In the genomic region with DNA sequence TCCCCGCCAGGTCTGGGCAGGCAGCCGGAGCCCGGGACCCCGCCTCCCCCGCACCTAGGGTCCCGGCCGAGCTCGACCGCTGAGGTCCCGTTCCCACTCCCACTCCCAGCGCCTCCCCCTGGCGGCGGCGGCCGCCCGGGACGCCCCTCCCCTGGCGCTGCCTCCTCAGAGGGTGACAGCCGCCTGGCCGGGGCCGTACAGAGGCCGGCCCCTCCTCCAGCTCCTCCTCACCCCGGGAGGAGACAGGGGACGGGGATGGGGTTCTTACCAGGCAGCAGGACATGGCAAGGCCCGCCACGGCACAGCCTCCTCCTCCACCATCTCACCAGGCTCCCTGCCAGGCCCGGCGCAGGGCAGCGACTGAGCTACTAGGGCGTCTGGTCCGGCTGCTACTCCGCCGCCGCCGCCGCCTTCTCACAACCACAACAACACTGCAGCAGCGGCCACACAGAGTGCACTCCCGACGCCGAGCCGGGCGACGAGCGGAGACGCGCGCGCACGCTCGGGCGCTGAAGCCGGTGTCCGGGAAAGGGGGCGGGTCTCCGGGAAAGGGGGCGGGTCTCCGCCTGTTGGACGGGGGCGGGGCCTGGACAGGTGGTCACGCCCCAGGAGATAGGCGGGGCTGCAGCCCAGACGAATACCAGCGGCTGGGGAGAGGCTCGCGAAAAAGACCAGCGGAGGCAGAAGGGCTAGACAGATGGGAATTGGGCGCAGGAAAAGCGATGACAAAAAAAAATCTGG, we compare ENCODE assay signal across 8 cellular contexts.
DNase-seq lines count a peak whose midpoint lies in the region; ATAC-seq, FAIRE-seq and TF ChIP-seq lines count a peak whose summit lies in the region.
"Not testable (repeated sequence)": the region's sequence is repeated elsewhere in the genome, so short reads cannot be mapped to it uniquely, and the experiment has no call there.

No MANE protein-coding gene starts in this region.

- H3K36me3 ChIP-seq in Panc1 (ENCODE audit: control insufficient read depth, insufficient read depth, low read length); GM12878 (ENCODE audit: control insufficient read depth in 2 of 2, insufficient read depth in 2 of 2, low read length in 1 of 2); pancreas: not testable (repeated sequence)

- intact Hi-C loops in Panc1 (cut with micrococcal nuclease; ENCODE audit: unreplicated experiment); GM12878 (cut with micrococcal nuclease; ENCODE audit: unreplicated experiment); right cardiac atrium (cut with DNase I); pancreas (cut with DNase I): not testable (repeated sequence)

- not testable (repeated sequence) for TF ChIP-seq RAD21 in A549 (conservative IDR thresholded peaks at IDR 0.05 in 1 of 2, IDR thresholded peaks at IDR 0.05 in 1 of 2); GM12878 (IDR thresholded peaks at IDR 0.05; ENCODE audit: insufficient read depth, low read depth, low read length)

- not testable (repeated sequence) for H3K27ac ChIP-seq in A549; Panc1 (ENCODE audit: low read length); GM12878 (ENCODE audit: control insufficient read depth, insufficient read depth); right cardiac atrium (ENCODE audit: low read length); pancreas

- H3K4me3 Mint-ChIP-seq in activated CD4-positive, alpha-beta memory T cell treated with anti-CD3 and anti-CD28 coated beads, Interleukin-2, amount 10 ng/mL, durations not matched to agents 7 days and 5 days: not testable (repeated sequence)

- not testable (repeated sequence) for H3K9ac ChIP-seq in GM12878 (ENCODE audit: control insufficient read depth, insufficient read depth, low read length)

- H3K27me3 Mint-ChIP-seq in activated CD4-positive, alpha-beta memory T cell treated with anti-CD3 and anti-CD28 coated beads, Interleukin-2, amount 10 ng/mL, durations not matched to agents 7 days and 5 days: not testable (repeated sequence)

- not testable (repeated sequence) for H3K36me3 Mint-ChIP-seq in activated CD4-positive, alpha-beta memory T cell treated with anti-CD3 and anti-CD28 coated beads, Interleukin-2, amount 10 ng/mL, durations not matched to agents 7 days and 5 days (ENCODE audit: low read depth)

- TF ChIP-seq EP300 in A549 (IDR thresholded peaks at IDR 0.05); GM12878 (IDR thresholded peaks at IDR 0.05; ENCODE audit: borderline replicate concordance in 1 of 2, control insufficient read depth in 1 of 2, low read depth in 2 of 2, low read length in 2 of 2): not testable (repeated sequence)

- CTCF ChIA-PET in A549 (lab: Yijun Ruan, JAX); Panc1 (lab: Charles Lee); activated CD4-positive, alpha-beta memory T cell treated with anti-CD3 and anti-CD28 coated beads, Interleukin-2, amount 10 ng/mL, durations not matched to agents 7 days and 5 days (lab: Charles Lee); GM12878 (lab: Yijun Ruan, JAX): not testable (repeated sequence)

- SMC1A ChIA-PET in GM12878 (lab: Charles Lee; ENCODE audit: uncharacterized antibody, unreplicated experiment): not testable (repeated sequence)

- WGBS in A549 (ENCODE audit: missing lambda C conversion rate): 85% methylated on average over 20 of the region's 68 CpGs
- WGBS in GM12878 (ENCODE audit: insufficient coverage, insufficient replicate concordance, low lambda C conversion rate, missing lambda C conversion rate): 21% methylated on average over 2 of the region's 68 CpGs
- 44% methylated on average over 30 of the region's 68 CpGs for WGBS in right cardiac atrium
- WGBS in pancreas, 2 donors: 43 to 49% methylated on average over 18 to 30 of the region's 68 CpGs

- ATAC-seq in A549 (peak; percentile 92 to 100), Panc1 (peak; percentile 98), GM12878 (peak; percentile 90), right cardiac atrium (peak; percentile 88 to 94), pancreas (peak; percentile 76 to 100 (median 92))

- not testable (repeated sequence) for H3K27me3 ChIP-seq in Panc1 (ENCODE audit: control insufficient read depth, insufficient read depth, low read length); GM12878 (replicated peaks in 1 of 2; ENCODE audit: control insufficient read depth in 2 of 2, insufficient read depth in 2 of 2, low read length in 1 of 2); right cardiac atrium (ENCODE audit: control insufficient read depth, insufficient read depth); pancreas

- H3K4me3 ChIP-seq in A549; GM12878; right cardiac atrium (ENCODE audit: low read length); pancreas: not testable (repeated sequence)
- H3K4me3 ChIP-seq in Panc1 (ENCODE audit: low read depth in 2 of 2, low read length in 2 of 2): peak overlapping the region; percentile 9 to 31; a peak in 3 of 4 replicates

- FAIRE-seq in A549 (lab: Jason Lieb, UNC); GM12878 (lab: Jason Lieb, UNC); pancreas (lab: Jason Lieb, UNC): not testable (repeated sequence)

- not testable (repeated sequence) for H3K9me3 ChIP-seq in A549; Panc1 (ENCODE audit: control insufficient read depth, insufficient read depth, low read depth, low read length); GM12878 (replicated peaks; ENCODE audit: control insufficient read depth, insufficient read depth, low read length); right cardiac atrium (ENCODE audit: control insufficient read depth, low read length); pancreas

- not testable (repeated sequence) for H4K20me1 ChIP-seq in GM12878 (ENCODE audit: control insufficient read depth, insufficient read depth)

- TF ChIP-seq CTCF in A549 (IDR thresholded peaks at IDR 0.05); Panc1 (IDR thresholded peaks at IDR 0.05); GM12878 (IDR thresholded peaks at IDR 0.05 in 2 of 3, conservative IDR thresholded peaks at IDR 0.05 in 1 of 3; ENCODE audit: control insufficient read depth in 2 of 3, extremely low read depth in 1 of 3, insufficient read depth in 1 of 3, low read depth in 3 of 3, low read length in 3 of 3); pancreas (IDR thresholded peaks at IDR 0.05): not testable (repeated sequence)

- not testable (repeated sequence) for DNase-seq in A549 (ENCODE audit: low read depth in 1 of 2, low spot score in 1 of 2); Panc1 (ENCODE audit: low read depth, low spot score); GM12878 (ENCODE audit: low read depth, low spot score)
- peak; percentile 26 for DNase-seq in activated CD4-positive, alpha-beta memory T cell treated with anti-CD3 and anti-CD28 coated beads, Interleukin-2, amount 10 ng/mL, durations not matched to agents 7 days and 5 days
- DNase-seq in activated T-helper 1 cell treated with Interleukin-2 at 50 U/mL for 16 hours (ENCODE audit: low read depth): peak; percentile 4
- DNase-seq in right cardiac atrium: peak; percentile 3 to 39 (median 12)
- peak in 5 of 6 donors; percentile 3 to 65 (median 17) for DNase-seq in pancreas
- peak; percentile 15 for DNase-seq in stimulated activated CD8-positive, alpha-beta memory T cell treated with anti-CD3 and anti-CD28 coated beads, Interleukin-12 subunit alpha, Interleukin-12 subunit beta, amount 100 ng/mL, for 4 hours (ENCODE audit: low read depth)

- not testable (repeated sequence) for H3K4me1 Mint-ChIP-seq in activated CD4-positive, alpha-beta memory T cell treated with anti-CD3 and anti-CD28 coated beads, Interleukin-2, amount 10 ng/mL, durations not matched to agents 7 days and 5 days

- not testable (repeated sequence) for H3K79me2 ChIP-seq in GM12878 (ENCODE audit: control insufficient read depth, insufficient read depth, low read length)

- POLR2A ChIA-PET in A549 (lab: Yijun Ruan, JAX); Panc1 (lab: Charles Lee); activated CD4-positive, alpha-beta memory T cell treated with anti-CD3 and anti-CD28 coated beads, Interleukin-2, amount 10 ng/mL, durations not matched to agents 7 days and 5 days (lab: Charles Lee); GM12878 (lab: Charles Lee): not testable (repeated sequence)

- H3K27ac Mint-ChIP-seq in activated CD4-positive, alpha-beta memory T cell treated with anti-CD3 and anti-CD28 coated beads, Interleukin-2, amount 10 ng/mL, durations not matched to agents 7 days and 5 days: not testable (repeated sequence)

- H3K4me1 ChIP-seq in A549; Panc1 (ENCODE audit: control insufficient read depth, insufficient read depth, low read length); GM12878 (ENCODE audit: control insufficient read depth, insufficient read depth, low read length); right cardiac atrium (ENCODE audit: control insufficient read depth, insufficient read depth, low read length); pancreas: not testable (repeated sequence)

- not testable (repeated sequence) for TF ChIP-seq POLR2A in A549 (IDR thresholded peaks at IDR 0.05; ENCODE audit: low read length); GM12878 (IDR thresholded peaks at IDR 0.05; ENCODE audit: low read depth, low read length)

- not testable (repeated sequence) for H3K9me3 Mint-ChIP-seq in activated CD4-positive, alpha-beta memory T cell treated with anti-CD3 and anti-CD28 coated beads, Interleukin-2, amount 10 ng/mL, durations not matched to agents 7 days and 5 days

- H2AFZ ChIP-seq in GM12878 (ENCODE audit: control insufficient read depth, low read depth, low read length): not testable (repeated sequence)

- in situ Hi-C loops in Panc1 (cut with HindIII; ENCODE audit: low pct_unique_long_range_greater_than_20kb, low sequenced_read_pairs); GM12878 (cut with MboI): not testable (repeated sequence)

- BruUV-seq in Panc1 (replicated peaks; lab: Mats Ljungman, UMichigan); GM12878 (replicated peaks; lab: Mats Ljungman, UMichigan): not testable (repeated sequence)

- RAD21 ChIA-PET in GM12878 (lab: Charles Lee; ENCODE audit: unreplicated experiment): not testable (repeated sequence)

- not testable (repeated sequence) for H3K4me2 ChIP-seq in A549; GM12878 (ENCODE audit: control insufficient read depth, insufficient read depth)
